In the genomic region with DNA sequence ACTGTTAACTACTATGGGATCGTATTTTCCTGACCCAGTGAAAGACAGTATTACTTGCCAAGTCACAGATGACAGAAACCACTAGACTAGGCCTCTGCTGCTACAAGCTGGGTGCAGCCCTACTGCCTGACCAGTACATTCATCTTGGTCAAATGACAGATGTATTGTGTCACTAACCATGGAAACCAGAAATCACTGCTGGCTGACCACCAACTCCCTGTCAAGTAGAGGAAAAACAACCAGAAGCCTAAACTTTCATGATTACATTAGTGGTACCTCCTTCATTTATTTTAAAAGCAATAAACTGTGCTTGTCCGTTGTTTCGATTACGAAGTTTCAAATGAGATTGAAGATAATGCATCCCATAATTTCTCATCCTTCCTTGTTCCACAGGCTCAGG, we compare ENCODE assay signal across 1 cellular context.
TF ChIP-seq lines count a peak whose summit lies in the region.

No MANE protein-coding gene starts in this region.

TF ChIP-seq in IMR-90, 13 proteins besides CTCF, POLR2A, EP300 and RAD21 (continued from another document):
- no peak for TF ChIP-seq MAFK (IDR thresholded peaks at IDR 0.05; ENCODE audit: low read depth, low read length)
